In genomic region chr14:105149146-105149781, GRCh38 we compare ENCODE assay signal across 19 cellular contexts. TPM values are rescaled to one million over a fixed set of nuclear protein-coding genes. Genes with fewer than 3 reads are reported as not detected.
A peak's percentile ranks its signal among the peaks of the same experiment; 100 is the strongest.
DNase-seq lines count a peak whose midpoint lies in the region; ATAC-seq and TF ChIP-seq lines count a peak whose summit lies in the region.
"Had no signal": no experiment of that assay in that cellular context is flagged by ENCODE, and none has a peak within 500 bp of the region (broad histone marks: within the 10 kb centered on the region; RNA-seq: fewer than 3 reads in every experiment).

No MANE protein-coding gene starts in this region.

- no peaks in the 10 kb centered on the region for H3K9me3 ChIP-seq in heart right ventricle
- H3K9me3 ChIP-seq in HEK293 (ENCODE audit: control insufficient read depth, insufficient read depth, low read depth, low read length), result no peaks in the 10 kb centered on the region
- H3K9me3 ChIP-seq in left ventricle myocardium inferior (replicated peaks), result no peaks in the 10 kb centered on the region
- no peaks in the 10 kb centered on the region for H3K9me3 ChIP-seq in osteoblast (ENCODE audit: low read depth, low read length)
- H3K9me3 ChIP-seq: A549 had no signal

- no peaks in the 10 kb centered on the region for H4K20me1 ChIP-seq in osteoblast (ENCODE audit: insufficient read depth, low read length)

- no peak overlapping the region for H2AFZ ChIP-seq in osteoblast (ENCODE audit: low read length)

- H3K36me3 ChIP-seq in heart right ventricle, result peaks cover 0 to 70% (median 11%) of the 10 kb centered on the region in 9 donors
- peaks cover 0 to 78% of the 10 kb centered on the region in 2 experiments; a peak in 1 of 3 replicates for H3K36me3 ChIP-seq in HEK293 (ENCODE audit: control insufficient read depth in 2 of 2, insufficient read depth in 1 of 2, low read length in 2 of 2)
- H3K36me3 ChIP-seq in left ventricle myocardium inferior, result peaks cover 68% of the 10 kb centered on the region
- no peaks in the 10 kb centered on the region for H3K36me3 ChIP-seq in osteoblast (ENCODE audit: insufficient read depth, low read length)

- DNase-seq in Right ventricle myocardium inferior (ENCODE audit: missing footprints) (peak; percentile 55), heart right ventricle (no peak), left ventricle myocardium inferior (peak; percentile 12), osteoblast (ENCODE audit: insufficient read length, low spot score, missing footprints) (peak; percentile 85)
- DNase-seq in activated effector memory CD4-positive, alpha-beta T cell treated with Interleukin-2 at 50 U/mL for 16 hours, result no peak
- DNase-seq in stimulated activated naive CD4-positive, alpha-beta T cell treated with Interleukin-2 at 50 U/mL for 16 hours (lab: John Stamatoyannopoulos, UW), result no peak
- DNase-seq: EL; GF-D8; KG1; NCI-H1092 treated with DMSO at 0.1 percent for 48 hours; NCI-H1436 treated with DMSO at 0.1 percent for 48 hours; NCI-H2029 treated with DMSO at 0.1 percent for 48 hours; NCI-H226; NCI-H524; NCI-H774; NK-92 treated with Interleukin-12 subunit alpha and Interleukin-12 subunit beta, amount 100 ng/mL, for 24 hours had no signal

- H3K4me1 ChIP-seq in heart right ventricle, result peaks cover 9 to 29% (median 24%) of the 10 kb centered on the region in 9 donors
- H3K4me1 ChIP-seq in HEK293 (ENCODE audit: control insufficient read depth, insufficient read depth, low read length), result no peaks in the 10 kb centered on the region
- H3K4me1 ChIP-seq in left ventricle myocardium inferior, result peaks cover 28% of the 10 kb centered on the region
- no peaks in the 10 kb centered on the region for H3K4me1 ChIP-seq in osteoblast (ENCODE audit: insufficient read depth, low read length)
- H3K4me1 ChIP-seq: A549 had no signal

- no peak for ATAC-seq in Right ventricle myocardium inferior
- no peak for ATAC-seq in heart right ventricle
- ATAC-seq in GM21381 (IDR thresholded peaks at IDR 0.05; ENCODE audit: unreplicated experiment), result no peak
- ATAC-seq: A549 had no signal

- no peaks in the 10 kb centered on the region for H3K27me3 ChIP-seq in heart right ventricle
- H3K27me3 ChIP-seq in left ventricle myocardium inferior (ENCODE audit: low read depth), result no peaks in the 10 kb centered on the region
- H3K27me3 ChIP-seq in osteoblast (ENCODE audit: insufficient read depth, low read length), result no peaks in the 10 kb centered on the region

- CTCF ChIA-PET in HEK293 (lab: Yijun Ruan, JAX), result no interaction called here

- 88 to 89% methylated on average over 15 to 18 of the region's 18 CpGs for WGBS in heart right ventricle, 2 donors

- no peaks in the 10 kb centered on the region for H3K79me2 ChIP-seq in osteoblast (ENCODE audit: insufficient read depth, low read length)

- intact Hi-C loops in Right ventricle myocardium inferior (cut with DNase I), result no loop called here
- intact Hi-C loops in heart right ventricle (cut with DNase I), result no loop called here
- intact Hi-C loops in left ventricle myocardium inferior (cut with micrococcal nuclease), result no loop called here

- H3K27ac ChIP-seq in heart right ventricle (no peak overlapping the region), HEK293 (ENCODE audit: extremely low read depth, low read depth, low read length) (no peak overlapping the region), left ventricle myocardium inferior (replicated peaks) (no peak overlapping the region), osteoblast (ENCODE audit: low read depth, low read length) (no peak overlapping the region)
- H3K27ac ChIP-seq: A549 had no signal

- no peak overlapping the region for H3K4me2 ChIP-seq in osteoblast (ENCODE audit: insufficient read depth, low read length)
- H3K4me2 ChIP-seq: A549 had no signal

- no peak for TF ChIP-seq CTCF in heart right ventricle (IDR thresholded peaks at IDR 0.05)
- no peak for TF ChIP-seq CTCF in HEK293 (tag by site-specific recombination; IDR thresholded peaks at IDR 0.05)
- TF ChIP-seq CTCF in left ventricle myocardium inferior (IDR thresholded peaks at IDR 0.05; ENCODE audit: borderline replicate concordance), result no peak
- TF ChIP-seq CTCF in osteoblast (IDR thresholded peaks at IDR 0.05; ENCODE audit: extremely low read depth, low read depth, low read length), result no peak

- POLR2A ChIA-PET in HEK293 (lab: Yijun Ruan, JAX), result no interaction called here

- H3K4me3 ChIP-seq in heart right ventricle (no peak overlapping the region), HEK293 (ENCODE audit: low read depth, low read length) (no peak overlapping the region), left ventricle myocardium inferior (no peak overlapping the region), osteoblast (ENCODE audit: insufficient read depth, low read length) (no peak overlapping the region)
- H3K4me3 ChIP-seq: A549 had no signal

TF ChIP-seq in HEK293, 187 proteins besides CTCF, POLR2A, EP300 and RAD21:
- TF ChIP-seq PATZ1 (tag by site-specific recombination; IDR thresholded peaks at IDR 0.05) (peak; percentile 15; the same call in 1 of the 2 replicates), ZNF600 (tag by site-specific recombination; IDR thresholded peaks at IDR 0.05) (0 out of 2 replicates have a peak, but pooled peaks have one; percentile 24), ZNF544 (tag by site-specific recombination; IDR thresholded peaks at IDR 0.05) (no peak), ZNF426 (tag by site-specific recombination; IDR thresholded peaks at IDR 0.05) (no peak), ZFHX2 (tag by site-specific recombination; conservative IDR thresholded peaks at IDR 0.05) (0 out of 2 replicates have a peak, but pooled peaks have one; percentile 18), ZBTB7A (tag by site-specific recombination; IDR thresholded peaks at IDR 0.05; ENCODE audit: low read depth) (peak; percentile 53; the same call in 1 of the 2 replicates), GLIS2 (tag by site-specific recombination; IDR thresholded peaks at IDR 0.05) (0 out of 2 replicates have a peak, but pooled peaks have one; percentile 12), SALL2 (tag by site-specific recombination; IDR thresholded peaks at IDR 0.05; ENCODE audit: borderline replicate concordance) (no peak)

RNA-seq across cellular contexts. Expression of gene JAG2, which starts 19.3 kb away (rescaled TPM):
- 34.6 TPM for total RNA-seq in Right ventricle myocardium inferior
- 10 to 100 TPM; 18.5 to 42.4 (median 26.3) TPM for total RNA-seq in heart right ventricle
- polyA plus RNA-seq in heart right ventricle, result 10 to 100 TPM; 23.7 to 45.5 TPM
- 26.1 TPM for total RNA-seq in left ventricle myocardium inferior
- 1.8 and 3.3 TPM in 2 replicates for total RNA-seq in osteoblast

RNA-seq across cellular contexts. Expression of gene NUDT14, which starts 31.8 kb away (rescaled TPM):
- 33.9 TPM for total RNA-seq in Right ventricle myocardium inferior
- total RNA-seq in heart right ventricle, result 10 to 100 TPM; 18.9 to 33.9 (median 29.6) TPM
- polyA plus RNA-seq in heart right ventricle, result 10 to 100 TPM; 15.1 to 31.1 TPM
- 22.9 TPM for total RNA-seq in left ventricle myocardium inferior
- 13.6 and 15.9 TPM in 2 replicates for total RNA-seq in osteoblast

Comparison
In these comparisons a context has a peak if more than half of its experiments do, and no peak if none do; other contexts are left out.
1. DNase-seq: peak in Right ventricle myocardium inferior (single experiment), left ventricle myocardium inferior (single experiment) and osteoblast (single experiment); none in heart right ventricle (0 of 2), activated effector memory CD4-positive, alpha-beta T cell treated with Interleukin-2 at 50 U/mL for 16 hours (single experiment) and stimulated activated naive CD4-positive, alpha-beta T cell treated with Interleukin-2 at 50 U/mL for 16 hours (single experiment).